ENCODE assay signal across 1 cellular context in the genomic region with DNA sequence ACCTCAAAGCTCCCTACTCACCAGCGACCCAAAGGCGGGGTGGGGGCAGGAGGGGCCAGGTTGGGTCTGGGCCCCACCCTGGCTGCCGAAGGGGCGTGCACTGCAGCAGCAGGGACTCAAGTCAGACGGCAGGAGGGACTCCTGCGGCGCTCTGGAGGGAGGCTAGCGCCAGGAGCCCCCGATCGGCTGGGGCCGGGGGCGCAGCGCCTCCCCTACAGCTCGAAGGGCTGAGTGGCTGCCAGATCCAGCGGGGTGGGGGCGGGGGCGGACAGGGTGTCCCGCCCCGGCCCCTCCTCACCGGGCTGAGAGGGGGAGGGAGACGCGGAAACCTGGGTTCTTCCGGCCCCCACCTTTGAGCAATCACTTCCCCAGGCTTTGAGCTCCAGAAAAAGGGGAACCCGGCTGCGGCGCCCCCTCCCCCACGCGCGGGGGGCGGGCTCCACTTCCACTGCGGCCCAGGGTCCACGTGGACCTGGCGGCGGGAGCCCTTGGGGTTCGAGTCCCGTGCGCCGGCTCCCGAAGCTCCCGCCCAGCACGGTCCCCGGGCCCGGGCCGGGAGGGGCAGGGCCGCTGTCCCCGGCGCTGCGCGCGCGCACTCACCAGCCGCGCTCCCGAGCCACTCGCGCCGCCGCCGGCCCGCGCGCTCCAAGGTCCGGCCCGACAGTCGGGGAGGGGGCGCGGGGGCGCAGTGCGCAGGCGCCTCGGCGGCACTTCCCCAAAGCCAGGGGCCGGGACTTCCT.
TF ChIP-seq lines count a peak whose summit lies in the region.

A gene with protein sequence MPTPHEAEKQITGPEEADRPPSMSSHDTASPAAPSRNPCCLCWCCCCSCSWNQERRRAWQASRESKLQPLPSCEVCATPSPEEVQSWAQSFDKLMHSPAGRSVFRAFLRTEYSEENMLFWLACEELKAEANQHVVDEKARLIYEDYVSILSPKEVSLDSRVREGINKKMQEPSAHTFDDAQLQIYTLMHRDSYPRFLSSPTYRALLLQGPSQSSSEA (minus strand): TSS at position 246 of the 740 bp plus-strand sequence. CDS start 2,632 bp downstream, outside the sequence.

TF ChIP-seq in GM12878, 131 proteins besides CTCF, POLR2A, EP300 and RAD21 (continued from another document and continues in another):
- TF ChIP-seq, protein P1, sequence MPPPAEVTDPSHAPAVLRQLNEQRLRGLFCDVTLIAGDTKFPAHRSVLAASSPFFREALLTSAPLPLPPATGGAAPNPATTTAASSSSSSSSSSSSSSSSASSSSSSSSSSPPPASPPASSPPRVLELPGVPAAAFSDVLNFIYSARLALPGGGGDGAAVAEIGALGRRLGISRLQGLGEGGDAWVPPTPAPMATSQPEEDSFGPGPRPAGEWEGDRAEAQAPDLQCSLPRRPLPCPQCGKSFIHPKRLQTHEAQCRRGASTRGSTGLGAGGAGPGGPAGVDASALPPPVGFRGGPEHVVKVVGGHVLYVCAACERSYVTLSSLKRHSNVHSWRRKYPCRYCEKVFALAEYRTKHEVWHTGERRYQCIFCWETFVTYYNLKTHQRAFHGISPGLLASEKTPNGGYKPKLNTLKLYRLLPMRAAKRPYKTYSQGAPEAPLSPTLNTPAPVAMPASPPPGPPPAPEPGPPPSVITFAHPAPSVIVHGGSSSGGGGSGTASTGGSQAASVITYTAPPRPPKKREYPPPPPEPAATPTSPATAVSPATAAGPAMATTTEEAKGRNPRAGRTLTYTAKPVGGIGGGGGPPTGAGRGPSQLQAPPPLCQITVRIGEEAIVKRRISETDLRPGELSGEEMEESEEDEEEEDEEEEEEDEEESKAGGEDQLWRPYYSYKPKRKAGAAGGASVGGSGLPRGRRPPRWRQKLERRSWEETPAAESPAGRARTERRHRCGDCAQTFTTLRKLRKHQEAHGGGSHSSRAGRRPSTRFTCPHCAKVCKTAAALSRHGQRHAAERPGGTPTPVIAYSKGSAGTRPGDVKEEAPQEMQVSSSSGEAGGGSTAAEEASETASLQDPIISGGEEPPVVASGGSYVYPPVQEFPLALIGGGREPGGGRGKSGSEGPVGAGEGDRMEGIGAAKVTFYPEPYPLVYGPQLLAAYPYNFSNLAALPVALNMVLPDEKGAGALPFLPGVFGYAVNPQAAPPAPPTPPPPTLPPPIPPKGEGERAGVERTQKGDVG (CRISPR knock-in tag; IDR thresholded peaks at IDR 0.05), result no peak
- no peak for TF ChIP-seq RCOR1 (conservative IDR thresholded peaks at IDR 0.05; ENCODE audit: low read depth, low read length)
- no peak for TF ChIP-seq FOXM1 (IDR thresholded peaks at IDR 0.05; ENCODE audit: low read depth, low read length)
- TF ChIP-seq, protein P2, sequence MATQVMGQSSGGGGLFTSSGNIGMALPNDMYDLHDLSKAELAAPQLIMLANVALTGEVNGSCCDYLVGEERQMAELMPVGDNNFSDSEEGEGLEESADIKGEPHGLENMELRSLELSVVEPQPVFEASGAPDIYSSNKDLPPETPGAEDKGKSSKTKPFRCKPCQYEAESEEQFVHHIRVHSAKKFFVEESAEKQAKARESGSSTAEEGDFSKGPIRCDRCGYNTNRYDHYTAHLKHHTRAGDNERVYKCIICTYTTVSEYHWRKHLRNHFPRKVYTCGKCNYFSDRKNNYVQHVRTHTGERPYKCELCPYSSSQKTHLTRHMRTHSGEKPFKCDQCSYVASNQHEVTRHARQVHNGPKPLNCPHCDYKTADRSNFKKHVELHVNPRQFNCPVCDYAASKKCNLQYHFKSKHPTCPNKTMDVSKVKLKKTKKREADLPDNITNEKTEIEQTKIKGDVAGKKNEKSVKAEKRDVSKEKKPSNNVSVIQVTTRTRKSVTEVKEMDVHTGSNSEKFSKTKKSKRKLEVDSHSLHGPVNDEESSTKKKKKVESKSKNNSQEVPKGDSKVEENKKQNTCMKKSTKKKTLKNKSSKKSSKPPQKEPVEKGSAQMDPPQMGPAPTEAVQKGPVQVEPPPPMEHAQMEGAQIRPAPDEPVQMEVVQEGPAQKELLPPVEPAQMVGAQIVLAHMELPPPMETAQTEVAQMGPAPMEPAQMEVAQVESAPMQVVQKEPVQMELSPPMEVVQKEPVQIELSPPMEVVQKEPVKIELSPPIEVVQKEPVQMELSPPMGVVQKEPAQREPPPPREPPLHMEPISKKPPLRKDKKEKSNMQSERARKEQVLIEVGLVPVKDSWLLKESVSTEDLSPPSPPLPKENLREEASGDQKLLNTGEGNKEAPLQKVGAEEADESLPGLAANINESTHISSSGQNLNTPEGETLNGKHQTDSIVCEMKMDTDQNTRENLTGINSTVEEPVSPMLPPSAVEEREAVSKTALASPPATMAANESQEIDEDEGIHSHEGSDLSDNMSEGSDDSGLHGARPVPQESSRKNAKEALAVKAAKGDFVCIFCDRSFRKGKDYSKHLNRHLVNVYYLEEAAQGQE (IDR thresholded peaks at IDR 0.05; ENCODE audit: low read depth, low read length), result no peak
- TF ChIP-seq ZNF274 (IDR thresholded peaks at IDR 0.05; ENCODE audit: insufficient read depth, insufficient read length), result no peak
- TF ChIP-seq ZBED1 (IDR thresholded peaks at IDR 0.05; ENCODE audit: borderline replicate concordance), result no peak
- no peak for TF ChIP-seq RFX5 (IDR thresholded peaks at IDR 0.05; ENCODE audit: low read depth, low read length)
- TF ChIP-seq CHD2 (IDR thresholded peaks at IDR 0.05; ENCODE audit: borderline replicate concordance, low read depth, low read length), result peak; percentile 86
- TF ChIP-seq RUNX3 (IDR thresholded peaks at IDR 0.05; ENCODE audit: low read length), result 0 out of 2 replicates have a peak, but pooled peaks have one; percentile 10
- peak in 1 of 2 experiments; percentile 77; a peak in 1 of 3 replicates for TF ChIP-seq EGR1 (IDR thresholded peaks at IDR 0.05; ENCODE audit: borderline replicate concordance in 1 of 2, low read depth in 2 of 2, low read length in 2 of 2)
- TF ChIP-seq, protein P3, sequence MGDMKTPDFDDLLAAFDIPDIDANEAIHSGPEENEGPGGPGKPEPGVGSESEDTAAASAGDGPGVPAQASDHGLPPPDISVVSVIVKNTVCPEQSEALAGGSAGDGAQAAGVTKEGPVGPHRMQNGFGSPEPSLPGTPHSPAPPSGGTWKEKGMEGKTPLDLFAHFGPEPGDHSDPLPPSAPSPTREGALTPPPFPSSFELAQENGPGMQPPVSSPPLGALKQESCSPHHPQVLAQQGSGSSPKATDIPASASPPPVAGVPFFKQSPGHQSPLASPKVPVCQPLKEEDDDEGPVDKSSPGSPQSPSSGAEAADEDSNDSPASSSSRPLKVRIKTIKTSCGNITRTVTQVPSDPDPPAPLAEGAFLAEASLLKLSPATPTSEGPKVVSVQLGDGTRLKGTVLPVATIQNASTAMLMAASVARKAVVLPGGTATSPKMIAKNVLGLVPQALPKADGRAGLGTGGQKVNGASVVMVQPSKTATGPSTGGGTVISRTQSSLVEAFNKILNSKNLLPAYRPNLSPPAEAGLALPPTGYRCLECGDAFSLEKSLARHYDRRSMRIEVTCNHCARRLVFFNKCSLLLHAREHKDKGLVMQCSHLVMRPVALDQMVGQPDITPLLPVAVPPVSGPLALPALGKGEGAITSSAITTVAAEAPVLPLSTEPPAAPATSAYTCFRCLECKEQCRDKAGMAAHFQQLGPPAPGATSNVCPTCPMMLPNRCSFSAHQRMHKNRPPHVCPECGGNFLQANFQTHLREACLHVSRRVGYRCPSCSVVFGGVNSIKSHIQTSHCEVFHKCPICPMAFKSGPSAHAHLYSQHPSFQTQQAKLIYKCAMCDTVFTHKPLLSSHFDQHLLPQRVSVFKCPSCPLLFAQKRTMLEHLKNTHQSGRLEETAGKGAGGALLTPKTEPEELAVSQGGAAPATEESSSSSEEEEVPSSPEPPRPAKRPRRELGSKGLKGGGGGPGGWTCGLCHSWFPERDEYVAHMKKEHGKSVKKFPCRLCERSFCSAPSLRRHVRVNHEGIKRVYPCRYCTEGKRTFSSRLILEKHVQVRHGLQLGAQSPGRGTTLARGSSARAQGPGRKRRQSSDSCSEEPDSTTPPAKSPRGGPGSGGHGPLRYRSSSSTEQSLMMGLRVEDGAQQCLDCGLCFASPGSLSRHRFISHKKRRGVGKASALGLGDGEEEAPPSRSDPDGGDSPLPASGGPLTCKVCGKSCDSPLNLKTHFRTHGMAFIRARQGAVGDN (IDR thresholded peaks at IDR 0.05), result peak; percentile 59; the same call in 1 of the 2 replicates
- TF ChIP-seq MYC (IDR thresholded peaks at IDR 0.05; ENCODE audit: insufficient read depth, insufficient read length, insufficient replicate concordance, low read length, severe bottlenecking), result no peak
- TF ChIP-seq SREBF2 (IDR thresholded peaks at IDR 0.05; ENCODE audit: low read length), result no peak
- peak; percentile 88 for TF ChIP-seq BACH1 (IDR thresholded peaks at IDR 0.05; ENCODE audit: borderline replicate concordance)
- no peak for TF ChIP-seq BMI1 (IDR thresholded peaks at IDR 0.05; ENCODE audit: borderline replicate concordance)
- no peak for TF ChIP-seq NFXL1 (IDR thresholded peaks at IDR 0.05; ENCODE audit: borderline replicate concordance)
- TF ChIP-seq, protein P4, sequence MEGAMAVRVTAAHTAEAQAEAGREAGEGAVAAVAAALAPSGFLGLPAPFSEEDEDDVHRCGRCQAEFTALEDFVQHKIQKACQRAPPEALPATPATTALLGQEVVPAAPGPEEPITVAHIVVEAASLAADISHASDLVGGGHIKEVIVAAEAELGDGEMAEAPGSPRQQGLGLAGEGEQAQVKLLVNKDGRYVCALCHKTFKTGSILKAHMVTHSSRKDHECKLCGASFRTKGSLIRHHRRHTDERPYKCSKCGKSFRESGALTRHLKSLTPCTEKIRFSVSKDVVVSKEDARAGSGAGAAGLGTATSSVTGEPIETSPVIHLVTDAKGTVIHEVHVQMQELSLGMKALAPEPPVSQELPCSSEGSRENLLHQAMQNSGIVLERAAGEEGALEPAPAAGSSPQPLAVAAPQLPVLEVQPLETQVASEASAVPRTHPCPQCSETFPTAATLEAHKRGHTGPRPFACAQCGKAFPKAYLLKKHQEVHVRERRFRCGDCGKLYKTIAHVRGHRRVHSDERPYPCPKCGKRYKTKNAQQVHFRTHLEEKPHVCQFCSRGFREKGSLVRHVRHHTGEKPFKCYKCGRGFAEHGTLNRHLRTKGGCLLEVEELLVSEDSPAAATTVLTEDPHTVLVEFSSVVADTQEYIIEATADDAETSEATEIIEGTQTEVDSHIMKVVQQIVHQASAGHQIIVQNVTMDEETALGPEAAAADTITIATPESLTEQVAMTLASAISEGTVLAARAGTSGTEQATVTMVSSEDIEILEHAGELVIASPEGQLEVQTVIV (IDR thresholded peaks at IDR 0.05; ENCODE audit: borderline replicate concordance, partially characterized antibody), result no peak
- no peak for TF ChIP-seq CREB1 (IDR thresholded peaks at IDR 0.05; ENCODE audit: low read depth)
- no peak for TF ChIP-seq POLR2AphosphoS2 (IDR thresholded peaks at IDR 0.05; ENCODE audit: low read depth, low read length)
- no peak for TF ChIP-seq YBX1 (IDR thresholded peaks at IDR 0.05)
- no peak for TF ChIP-seq STAT1 (conservative IDR thresholded peaks at IDR 0.05)
- TF ChIP-seq ZNF217 (IDR thresholded peaks at IDR 0.05), result peak; percentile 76
- TF ChIP-seq FOXK2 (IDR thresholded peaks at IDR 0.05), result no peak
- TF ChIP-seq ZZZ3 (IDR thresholded peaks at IDR 0.05; ENCODE audit: control insufficient read depth, insufficient read length, low read depth), result no peak
- TF ChIP-seq CHD1 (IDR thresholded peaks at IDR 0.05; ENCODE audit: low read depth, low read length), result no peak
- no peak for TF ChIP-seq CREM (IDR thresholded peaks at IDR 0.05; ENCODE audit: low read depth)
- TF ChIP-seq SMAD5 (IDR thresholded peaks at IDR 0.05; ENCODE audit: low read depth), result no peak
- TF ChIP-seq ZSCAN29 (IDR thresholded peaks at IDR 0.05), result no peak
- no peak for TF ChIP-seq SUZ12 (IDR thresholded peaks at IDR 0.05; ENCODE audit: unreplicated experiment)
- no peak for TF ChIP-seq KAT2A (conservative IDR thresholded peaks at IDR 0.05; ENCODE audit: control insufficient read depth, low read depth, low read length)
- no peak for TF ChIP-seq MEF2A (IDR thresholded peaks at IDR 0.05; ENCODE audit: insufficient read depth, low read depth, low read length)
- no peak for TF ChIP-seq CBX3 (IDR thresholded peaks at IDR 0.05; ENCODE audit: borderline replicate concordance, low read depth)
- TF ChIP-seq IRF4 (IDR thresholded peaks at IDR 0.05; ENCODE audit: low read depth, low read length), result no peak
- no peak for TF ChIP-seq SREBF1 (IDR thresholded peaks at IDR 0.05; ENCODE audit: low read length)
- TF ChIP-seq, protein P5, sequence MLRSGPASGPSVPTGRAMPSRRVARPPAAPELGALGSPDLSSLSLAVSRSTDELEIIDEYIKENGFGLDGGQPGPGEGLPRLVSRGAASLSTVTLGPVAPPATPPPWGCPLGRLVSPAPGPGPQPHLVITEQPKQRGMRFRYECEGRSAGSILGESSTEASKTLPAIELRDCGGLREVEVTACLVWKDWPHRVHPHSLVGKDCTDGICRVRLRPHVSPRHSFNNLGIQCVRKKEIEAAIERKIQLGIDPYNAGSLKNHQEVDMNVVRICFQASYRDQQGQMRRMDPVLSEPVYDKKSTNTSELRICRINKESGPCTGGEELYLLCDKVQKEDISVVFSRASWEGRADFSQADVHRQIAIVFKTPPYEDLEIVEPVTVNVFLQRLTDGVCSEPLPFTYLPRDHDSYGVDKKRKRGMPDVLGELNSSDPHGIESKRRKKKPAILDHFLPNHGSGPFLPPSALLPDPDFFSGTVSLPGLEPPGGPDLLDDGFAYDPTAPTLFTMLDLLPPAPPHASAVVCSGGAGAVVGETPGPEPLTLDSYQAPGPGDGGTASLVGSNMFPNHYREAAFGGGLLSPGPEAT (IDR thresholded peaks at IDR 0.05; ENCODE audit: low read depth), result no peak
- TF ChIP-seq, protein P6, sequence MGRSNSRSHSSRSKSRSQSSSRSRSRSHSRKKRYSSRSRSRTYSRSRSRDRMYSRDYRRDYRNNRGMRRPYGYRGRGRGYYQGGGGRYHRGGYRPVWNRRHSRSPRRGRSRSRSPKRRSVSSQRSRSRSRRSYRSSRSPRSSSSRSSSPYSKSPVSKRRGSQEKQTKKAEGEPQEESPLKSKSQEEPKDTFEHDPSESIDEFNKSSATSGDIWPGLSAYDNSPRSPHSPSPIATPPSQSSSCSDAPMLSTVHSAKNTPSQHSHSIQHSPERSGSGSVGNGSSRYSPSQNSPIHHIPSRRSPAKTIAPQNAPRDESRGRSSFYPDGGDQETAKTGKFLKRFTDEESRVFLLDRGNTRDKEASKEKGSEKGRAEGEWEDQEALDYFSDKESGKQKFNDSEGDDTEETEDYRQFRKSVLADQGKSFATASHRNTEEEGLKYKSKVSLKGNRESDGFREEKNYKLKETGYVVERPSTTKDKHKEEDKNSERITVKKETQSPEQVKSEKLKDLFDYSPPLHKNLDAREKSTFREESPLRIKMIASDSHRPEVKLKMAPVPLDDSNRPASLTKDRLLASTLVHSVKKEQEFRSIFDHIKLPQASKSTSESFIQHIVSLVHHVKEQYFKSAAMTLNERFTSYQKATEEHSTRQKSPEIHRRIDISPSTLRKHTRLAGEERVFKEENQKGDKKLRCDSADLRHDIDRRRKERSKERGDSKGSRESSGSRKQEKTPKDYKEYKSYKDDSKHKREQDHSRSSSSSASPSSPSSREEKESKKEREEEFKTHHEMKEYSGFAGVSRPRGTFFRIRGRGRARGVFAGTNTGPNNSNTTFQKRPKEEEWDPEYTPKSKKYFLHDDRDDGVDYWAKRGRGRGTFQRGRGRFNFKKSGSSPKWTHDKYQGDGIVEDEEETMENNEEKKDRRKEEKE (IDR thresholded peaks at IDR 0.05), result peak; percentile 63; the same call in 1 of the 2 replicates
- TF ChIP-seq HCFC1 (IDR thresholded peaks at IDR 0.05; ENCODE audit: low read length), result no peak; the same call in 1 of the 2 replicates
- TF ChIP-seq, protein P7, sequence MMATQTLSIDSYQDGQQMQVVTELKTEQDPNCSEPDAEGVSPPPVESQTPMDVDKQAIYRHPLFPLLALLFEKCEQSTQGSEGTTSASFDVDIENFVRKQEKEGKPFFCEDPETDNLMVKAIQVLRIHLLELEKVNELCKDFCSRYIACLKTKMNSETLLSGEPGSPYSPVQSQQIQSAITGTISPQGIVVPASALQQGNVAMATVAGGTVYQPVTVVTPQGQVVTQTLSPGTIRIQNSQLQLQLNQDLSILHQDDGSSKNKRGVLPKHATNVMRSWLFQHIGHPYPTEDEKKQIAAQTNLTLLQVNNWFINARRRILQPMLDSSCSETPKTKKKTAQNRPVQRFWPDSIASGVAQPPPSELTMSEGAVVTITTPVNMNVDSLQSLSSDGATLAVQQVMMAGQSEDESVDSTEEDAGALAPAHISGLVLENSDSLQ (IDR thresholded peaks at IDR 0.05), result no peak
